ENCODE assay signal across 15 cellular contexts in genomic region chr21:38486221-38486620, GRCh38. TPM values are rescaled to one million over a fixed set of nuclear protein-coding genes. Genes with fewer than 3 reads are reported as not detected.
DNase-seq lines count a peak whose midpoint lies in the region; ATAC-seq and TF ChIP-seq lines count a peak whose summit lies in the region.
"Had no signal": no experiment of that assay in that cellular context is flagged by ENCODE, and none has a peak within 500 bp of the region (broad histone marks: within the 10 kb centered on the region; RNA-seq: fewer than 3 reads in every experiment).

No MANE protein-coding gene starts in this region.

- peaks cover 0 to 4% (median 0%) of the 10 kb centered on the region in 11 experiments; a peak in 1 of 22 replicates for H4K20me1 ChIP-seq in BLaER1 treated with 17β-estradiol and CSF1 and Interleukin-3, amounts not matched to agents 10 nM and 100 nM

- H3K9ac ChIP-seq in BLaER1 treated with 17β-estradiol and CSF1 and Interleukin-3, amounts not matched to agents 10 nM and 100 nM: peak overlapping the region in 3 of 11 experiments; percentile 12 to 62 (median 60); a peak in 3 of 22 replicates

- no TSS peak for BruUV-seq in Caco-2 (replicated peaks; lab: Mats Ljungman, UMichigan)

- peak overlapping the region; percentile 23 for H3K4me3 Mint-ChIP-seq in chondrocyte (ENCODE audit: unreplicated experiment)
- no peak overlapping the region for H3K4me3 Mint-ChIP-seq in Caco-2 (ENCODE audit: unreplicated experiment)
- H3K4me3 Mint-ChIP-seq: activated naive CD4-positive, alpha-beta T cell treated with anti-CD3 and anti-CD28 coated beads, Interleukin-2, amount 10 ng/mL, durations not matched to agents 7 days and 5 days; CD4-positive, CD25-positive, alpha-beta regulatory T cell; immature natural killer cell had no signal

- peaks cover 0 to 22% (median 0%) of the 10 kb centered on the region in 11 experiments; a peak in 3 of 22 replicates for H3K36me3 ChIP-seq in BLaER1 treated with 17β-estradiol and CSF1 and Interleukin-3, amounts not matched to agents 10 nM and 100 nM
- H3K36me3 ChIP-seq in lower lobe of right lung: no peaks in the 10 kb centered on the region
- H3K36me3 ChIP-seq in Caco-2 (ENCODE audit: control insufficient read depth, insufficient read depth, low read length): no peaks in the 10 kb centered on the region
- H3K36me3 ChIP-seq: HAP-1 had no signal

- H3K4me2 ChIP-seq in BLaER1 treated with 17β-estradiol and CSF1 and Interleukin-3, amounts not matched to agents 10 nM and 100 nM: peak overlapping the region; percentile 60 to 96 (median 72); a peak in 21 of 22 replicates

- 0 out of 20 replicates have a peak overlapping the region, but pooled peaks of 1 of the 10 experiments have one; percentile 8 for H3K4me3 ChIP-seq in BLaER1 treated with 17β-estradiol and CSF1 and Interleukin-3, amounts not matched to agents 10 nM and 100 nM
- H3K4me3 ChIP-seq in lower lobe of right lung (no peak overlapping the region), Caco-2 (ENCODE audit: low read depth, low read length) (no peak overlapping the region)
- H3K4me3 ChIP-seq: HAP-1 had no signal

- POLR2A ChIA-PET in Caco-2 (lab: Charles Lee): no interaction called here

- CTCF ChIA-PET in Caco-2 (lab: Charles Lee): no interaction called here

- H3K4me1 Mint-ChIP-seq in chondrocyte (ENCODE audit: low read depth) (peaks cover 72% of the 10 kb centered on the region), Caco-2 (ENCODE audit: low read depth, unreplicated experiment) (no peaks in the 10 kb centered on the region)
- H3K4me1 Mint-ChIP-seq: activated naive CD4-positive, alpha-beta T cell treated with anti-CD3 and anti-CD28 coated beads, Interleukin-2, amount 10 ng/mL, durations not matched to agents 7 days and 5 days; immature natural killer cell had no signal

- H3K27me3 Mint-ChIP-seq in chondrocyte (ENCODE audit: low read depth) (no peaks in the 10 kb centered on the region), Caco-2 (ENCODE audit: insufficient read depth, unreplicated experiment) (peaks cover 3% of the 10 kb centered on the region)
- H3K27me3 Mint-ChIP-seq: CD4-positive, CD25-positive, alpha-beta regulatory T cell had no signal

- peaks cover 3% of the 10 kb centered on the region for H3K9me3 Mint-ChIP-seq in chondrocyte (ENCODE audit: low read depth)
- no peaks in the 10 kb centered on the region for H3K9me3 Mint-ChIP-seq in Caco-2 (ENCODE audit: unreplicated experiment)
- H3K9me3 Mint-ChIP-seq: activated naive CD4-positive, alpha-beta T cell treated with anti-CD3 and anti-CD28 coated beads, Interleukin-2, amount 10 ng/mL, durations not matched to agents 7 days and 5 days; CD4-positive, CD25-positive, alpha-beta regulatory T cell had no signal

- intact Hi-C loops in lower lobe of right lung (cut with DNase I): no loop called here
- intact Hi-C loops in Caco-2 (cut with micrococcal nuclease; ENCODE audit: unreplicated experiment): no loop called here

- no peaks in the 10 kb centered on the region for H3K27me3 ChIP-seq in BLaER1 treated with 17β-estradiol and CSF1 and Interleukin-3, amounts not matched to agents 10 nM and 100 nM
- H3K27me3 ChIP-seq in lower lobe of right lung (ENCODE audit: low read depth) (no peaks in the 10 kb centered on the region), Caco-2 (replicated peaks; ENCODE audit: control insufficient read depth, insufficient read depth, low read length) (no peaks in the 10 kb centered on the region)

- no peak for TF ChIP-seq CTCF in chondrocyte (IDR thresholded peaks at IDR 0.05)
- no peak for TF ChIP-seq CTCF in lower lobe of right lung (IDR thresholded peaks at IDR 0.05)
- no peak for TF ChIP-seq CTCF in Caco-2 (IDR thresholded peaks at IDR 0.05; ENCODE audit: insufficient read depth in 1 of 2, low read depth in 1 of 2, low read length in 1 of 2, severe bottlenecking in 1 of 2, unreplicated experiment in 1 of 2)

- H3K27ac Mint-ChIP-seq in chondrocyte (ENCODE audit: unreplicated experiment) (peak overlapping the region; percentile 89), Caco-2 (ENCODE audit: unreplicated experiment) (no peak overlapping the region)
- H3K27ac Mint-ChIP-seq: activated naive CD4-positive, alpha-beta T cell treated with anti-CD3 and anti-CD28 coated beads, Interleukin-2, amount 10 ng/mL, durations not matched to agents 7 days and 5 days; immature natural killer cell had no signal

- ATAC-seq in lower lobe of right lung: peak; percentile 87 to 93
- no peak for ATAC-seq in GM18511 (IDR thresholded peaks at IDR 0.05; ENCODE audit: unreplicated experiment)

- peaks cover 51 to 98% (median 91%) of the 10 kb centered on the region in 10 experiments for H3K4me1 ChIP-seq in BLaER1 treated with 17β-estradiol and CSF1 and Interleukin-3, amounts not matched to agents 10 nM and 100 nM
- H3K4me1 ChIP-seq in lower lobe of right lung (peaks cover 29% of the 10 kb centered on the region), Caco-2 (no peaks in the 10 kb centered on the region)
- H3K4me1 ChIP-seq: HAP-1 had no signal

- DNase-seq in NCI-H2029 (lab: John Stamatoyannopoulos, UW) (peak; percentile 85), chondrocyte (ENCODE audit: low spot score) (no peak), lower lobe of right lung (no peak), HuH-7 (ENCODE audit: low spot score) (no peak), NCI-H2227 treated with DMSO at 0.1 percent for 48 hours (lab: John Stamatoyannopoulos, UW) (no peak), Caco-2 (no peak)
- DNase-seq: activated CD4-positive, alpha-beta T cell treated with anti-CD3 and anti-CD28 coated beads, Interleukin-2, amount 50 U/mL, for 4 hours; activated naive CD4-positive, alpha-beta T cell treated with anti-CD3 and anti-CD28 coated beads, Interleukin-2, amount 10 ng/mL, durations not matched to agents 7 days and 5 days; CD4-positive, CD25-positive, alpha-beta regulatory T cell; immature natural killer cell; nucleus accumbens; T-helper 1 cell had no signal

- H3K27ac ChIP-seq in BLaER1 treated with 17β-estradiol and CSF1 and Interleukin-3, amounts not matched to agents 10 nM and 100 nM: peak overlapping the region in 9 of 11 experiments; percentile 38 to 91 (median 61); a peak in 15 of 22 replicates
- H3K27ac ChIP-seq in lower lobe of right lung: peak overlapping the region; percentile 51

- H3K9me3 ChIP-seq in BLaER1 treated with 17β-estradiol and CSF1 and Interleukin-3, amounts not matched to agents 10 nM and 100 nM (replicated peaks in 1 of 11): no peaks in the 10 kb centered on the region
- H3K9me3 ChIP-seq in lower lobe of right lung (no peaks in the 10 kb centered on the region), Caco-2 (no peaks in the 10 kb centered on the region)
- H3K9me3 ChIP-seq: HAP-1 had no signal

- H3K36me3 Mint-ChIP-seq in chondrocyte (ENCODE audit: low read depth) (peaks cover 4% of the 10 kb centered on the region), Caco-2 (ENCODE audit: insufficient read depth, unreplicated experiment) (no peaks in the 10 kb centered on the region)
- H3K36me3 Mint-ChIP-seq: activated naive CD4-positive, alpha-beta T cell treated with anti-CD3 and anti-CD28 coated beads, Interleukin-2, amount 10 ng/mL, durations not matched to agents 7 days and 5 days; CD4-positive, CD25-positive, alpha-beta regulatory T cell; immature natural killer cell had no signal

RNA-seq across cellular contexts. Expression of gene ERG, which starts 12.1 kb away (rescaled TPM):
- 33.4 to 39.8 TPM (median 34.8 TPM) in 3 replicates for total RNA-seq in chondrocyte
- total RNA-seq in lower lobe of right lung: 38.0 TPM
- total RNA-seq in Caco-2 (2022): not detected in 2 replicates

Comparison
In these comparisons a context has a peak if more than half of its experiments do, and no peak if none do; other contexts are left out.
1. RNA of gene ERG, which starts 12.1 kb away (total RNA-seq): 38.0 TPM in lower lobe of right lung (single experiment) and 33.4 to 39.8 TPM in chondrocyte; not detected in Caco-2; every median in the first group is over 10 times any median in the second.